11 cellular contexts compared by ENCODE assay signal in the genomic region with DNA sequence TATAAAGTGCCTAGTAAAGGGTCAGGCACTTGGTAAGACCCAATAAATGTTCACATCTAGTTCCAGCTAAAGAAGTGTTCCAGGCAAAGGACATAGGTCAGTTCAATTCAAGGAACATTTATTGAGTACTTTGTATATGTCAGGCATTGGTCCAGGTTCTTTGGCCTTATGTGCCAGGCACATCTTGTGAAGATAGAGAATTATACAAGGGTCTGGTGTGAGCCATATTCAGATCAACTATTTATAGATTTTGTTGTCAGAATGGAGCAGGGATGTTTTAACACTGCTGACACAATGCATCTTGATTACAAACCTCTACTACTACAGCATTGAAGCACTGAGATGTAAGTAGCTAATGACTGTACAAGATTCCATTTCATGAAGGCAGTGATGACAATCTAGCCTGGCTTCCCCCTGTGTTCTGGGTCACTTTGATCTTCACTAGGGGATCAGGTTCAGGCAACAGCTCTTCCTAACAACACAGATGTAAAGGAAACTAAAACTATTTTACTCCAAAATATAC. TPM values are rescaled to one million over a fixed set of nuclear protein-coding genes. Genes with fewer than 3 reads are reported as not detected.
"Had no signal": no experiment of that assay in that cellular context is flagged by ENCODE, and none has a peak within 500 bp of the region (broad histone marks: within the 10 kb centered on the region; RNA-seq: fewer than 3 reads in every experiment).

No MANE protein-coding gene starts in this region.

- FAIRE-seq: HepG2, HTR-8/SVneo, K562 had no signal

- H3K4me3 ChIP-seq: K562 had no signal

- H3K27ac ChIP-seq: HL-60, KMS-11 had no signal

- H3K4me3 Mint-ChIP-seq: IgD-negative memory B cell had no signal

- H3K36me3 Mint-ChIP-seq: IgD-negative memory B cell had no signal

- DNase-seq: IMR-90, KBM-7, KG1 had no signal

- H3K27ac Mint-ChIP-seq: IgD-negative memory B cell had no signal

- ATAC-seq: HepG2, K562 had no signal

- H3K4me1 Mint-ChIP-seq: IgD-negative memory B cell had no signal

RNA-seq across cellular contexts. Expression of gene MSTN, which starts 18.1 kb away (rescaled TPM):
- total RNA-seq: HepG2, HT-29, HT1080, K562 had no signal
- polyA plus RNA-seq: IgD-negative memory B cell, IMR-90, K562 had no signal
